In genomic region chr15:41558400-41559238, GRCh38 we compare ENCODE assay signal across 8 cellular contexts. TPM values are rescaled to one million over a fixed set of nuclear protein-coding genes. Genes with fewer than 3 reads are reported as not detected.
DNase-seq lines count a peak whose midpoint lies in the region; ATAC-seq and TF ChIP-seq lines count a peak whose summit lies in the region.

TYRO3 (plus strand) TSS chr15:41559212; CDS start chr15:41559258, 46 bp downstream.

- no peak within 1 kb of the TSS for H3K4me3 ChIP-seq in KMS-11 (IDR thresholded peaks at IDR 0.05; ENCODE audit: insufficient read depth, low read depth, low read length)

- H3K27ac ChIP-seq in KMS-11: peak within 1 kb of the TSS; percentile 19; the same call in 1 of the 2 replicates

- peak within 1 kb of the TSS; percentile 45 for H3K27ac Mint-ChIP-seq in activated CD4-positive, alpha-beta T cell treated with anti-CD3 and anti-CD28 coated beads for 36 hours

- H3K9ac ChIP-seq in KMS-11: peak within 1 kb of the TSS; percentile 61

- intact Hi-C loops in activated CD4-positive, alpha-beta T cell treated with anti-CD3 and anti-CD28 coated beads for 36 hours (cut with DNase I, micrococcal nuclease): loop anchor here (1.0 to 10.0 kb wide), 15 partner anchors 14 to 499 kb away; partner anchors contain the start of genes ITPKA (in 2 of the 2), INO80 (in 1 of the 2), JMJD7 (in 1 of the 2) and LTK (in 1 of the 2)
- intact Hi-C loops in left colon (cut with DNase I, micrococcal nuclease): no loop called here

- no peaks in the 10 kb centered on the region for H4K20me1 ChIP-seq in KMS-11 (ENCODE audit: insufficient read depth)

- no peaks in the 10 kb centered on the region for H3K79me2 ChIP-seq in KMS-11 (ENCODE audit: insufficient read depth, low read depth)

- H3K36me3 ChIP-seq in KMS-11 (ENCODE audit: insufficient read depth): no peaks in the 10 kb centered on the region

- peak; percentile 75 for ATAC-seq in activated CD4-positive, alpha-beta T cell treated with anti-CD3 and anti-CD28 coated beads for 36 hours
- peak; percentile 89 for ATAC-seq in left colon
- ATAC-seq in GM18511 (IDR thresholded peaks at IDR 0.05; ENCODE audit: unreplicated experiment): no peak

- no peaks in the 10 kb centered on the region for H3K27me3 ChIP-seq in KMS-11 (ENCODE audit: insufficient read depth, low read depth)

- H3K4me3 Mint-ChIP-seq in activated CD4-positive, alpha-beta T cell treated with anti-CD3 and anti-CD28 coated beads for 36 hours: peak within 1 kb of the TSS; percentile 69

- POLR2A ChIA-PET in activated CD4-positive, alpha-beta T cell treated with anti-CD3 and anti-CD28 coated beads for 36 hours (lab: Charles Lee): interaction anchor here (0.8 to 1.2 kb wide), 2 partner anchors 14 to 102 kb away, joined by 3 read pairs; partner anchors contain the start of gene MGA

- H3K4me1 Mint-ChIP-seq in activated CD4-positive, alpha-beta T cell treated with anti-CD3 and anti-CD28 coated beads for 36 hours: peaks cover 18% of the 10 kb centered on the region

- H2AFZ ChIP-seq in KMS-11 (ENCODE audit: low read depth): peak within 1 kb of the TSS; percentile 73

- CTCF ChIA-PET in activated CD4-positive, alpha-beta T cell treated with anti-CD3 and anti-CD28 coated beads for 36 hours (lab: Charles Lee): interaction anchor here (0.6 to 1.9 kb wide), 24 partner anchors 10 to 346 kb away, joined by 3 to 14 read pairs (median 4); partner anchors contain the start of genes ITPKA, MAPKBP1 and RPAP1

- TF ChIP-seq CTCF in KMS-11 (conservative IDR thresholded peaks at IDR 0.05; ENCODE audit: low read depth, low read length): no peak

- no peaks in the 10 kb centered on the region for H3K9me3 Mint-ChIP-seq in activated CD4-positive, alpha-beta T cell treated with anti-CD3 and anti-CD28 coated beads for 36 hours (ENCODE audit: low read depth)

- peak; percentile 56 for DNase-seq in EL
- peak; percentile 89 for DNase-seq in activated CD4-positive, alpha-beta T cell treated with anti-CD3 and anti-CD28 coated beads for 36 hours
- DNase-seq in cerebellar cortex (ENCODE audit: low spot score): peak; percentile 64
- peak; percentile 56 to 69 for DNase-seq in left colon
- DNase-seq in stimulated activated CD4-positive, alpha-beta T cell treated with anti-CD3 and anti-CD28 coated beads, Interleukin-1b, Interleukin-23, amount 100 ng/mL, for 1 hour (ENCODE audit: low read depth in 2 of 2): peak; percentile 39 to 59
- no peak for DNase-seq in SHP77 treated with DMSO at 0.1 percent for 48 hours (lab: John Stamatoyannopoulos, UW)

- H3K36me3 Mint-ChIP-seq in activated CD4-positive, alpha-beta T cell treated with anti-CD3 and anti-CD28 coated beads for 36 hours (ENCODE audit: low read depth): no peaks in the 10 kb centered on the region

- H3K4me2 ChIP-seq in KMS-11: peak within 1 kb of the TSS; percentile 97

- peaks cover 12% of the 10 kb centered on the region for H3K27me3 Mint-ChIP-seq in activated CD4-positive, alpha-beta T cell treated with anti-CD3 and anti-CD28 coated beads for 36 hours

- H3K4me1 ChIP-seq in KMS-11 (ENCODE audit: low read depth, poor library complexity, severe bottlenecking): peaks cover 18% of the 10 kb centered on the region

RNA-seq across cellular contexts. Expression of gene TYRO3, which starts in this region (rescaled TPM):
- 1 to 10 TPM; 2.3 to 3.1 TPM for total RNA-seq in activated CD4-positive, alpha-beta T cell treated with anti-CD3 and anti-CD28 coated beads for 36 hours
- total RNA-seq in left colon: 1 to 10 TPM; 2.0 to 2.6 TPM

Comparison
In these comparisons a context has a peak if more than half of its experiments do, and no peak if none do; other contexts are left out.
1. intact Hi-C loops: an anchor here in activated CD4-positive, alpha-beta T cell treated with anti-CD3 and anti-CD28 coated beads for 36 hours (1.0 to 10.0 kb wide); none called in left colon.